In genomic region chr22:48393041-48393370, GRCh38 we compare ENCODE assay signal across 16 cellular contexts.
"Had no signal": no experiment of that assay in that cellular context is flagged by ENCODE, and none has a peak within 500 bp of the region (broad histone marks: within the 10 kb centered on the region; RNA-seq: fewer than 3 reads in every experiment).

No MANE protein-coding gene starts in this region.

- ATAC-seq: activated CD4-positive, CD25-positive, alpha-beta regulatory T cell treated with anti-CD3 and anti-CD28 coated beads, Interleukin-2, amount 50 U/mL, for 24 hours; activated T-cell treated with anti-CD3 and anti-CD28 coated beads, Interleukin-2, amount 50 U/mL, for 4 hours had no signal

- H3K9me3 Mint-ChIP-seq: activated T-cell treated with anti-CD3 and anti-CD28 coated beads, Interleukin-2, amount 50 U/mL, for 4 hours; central memory CD8-positive, alpha-beta T cell; nephron had no signal

- H3K27ac Mint-ChIP-seq: nephron had no signal

- H3K4me1 ChIP-seq: tibial artery had no signal

- H3K36me3 ChIP-seq: brain microvascular endothelial cell, tibial artery had no signal

- H3K4me1 Mint-ChIP-seq: nephron had no signal

- H3K27me3 ChIP-seq: brain microvascular endothelial cell, tibial artery had no signal

- H3K27ac ChIP-seq: brain microvascular endothelial cell, tibial artery had no signal

- DNase-seq: activated CD4-positive, alpha-beta T cell treated with anti-CD3 and anti-CD28 coated beads, Interleukin-2, amount 50 U/mL, for 1 hour; activated CD8-positive, alpha-beta memory T cell treated with anti-CD3 and anti-CD28 coated beads, Interleukin-2, amount 50 U/mL, for 4 hours; activated naive CD4-positive, alpha-beta T cell treated with anti-CD3 and anti-CD28 coated beads, Interleukin-2, amount 50 U/mL, for 16 hours; activated T-cell treated with anti-CD3 and anti-CD28 coated beads, Interleukin-2, amount 50 U/mL, for 4 hours; brain microvascular endothelial cell; cortex of kidney; effector CD8-positive, alpha-beta T cell; mesendoderm; occipital lobe; stimulated activated CD4-positive, alpha-beta T cell treated with anti-CD3 and anti-CD28 coated beads, Interleukin-2, amount 100 ng/mL, for 24 hours; stimulated activated naive CD4-positive, alpha-beta T cell treated with Interleukin-2 at 50 U/mL for 16 hours; T1000 had no signal

- H3K4me3 Mint-ChIP-seq: activated T-cell treated with anti-CD3 and anti-CD28 coated beads, Interleukin-2, amount 50 U/mL, for 4 hours; central memory CD8-positive, alpha-beta T cell; nephron had no signal

- H3K9me3 ChIP-seq: tibial artery had no signal

- H3K4me3 ChIP-seq: tibial artery had no signal
